Comparison of ENCODE assay signal across 8 cellular contexts in genomic region chr3:177359601-177360357, GRCh38.
DNase-seq lines count a peak whose midpoint lies in the region; ATAC-seq lines count a peak whose summit lies in the region.

No MANE protein-coding gene starts in this region.

- peaks cover 0 to 4% of the 10 kb centered on the region in 2 experiments for H3K36me3 ChIP-seq in mesenchymal stem cell (ENCODE audit: control insufficient read depth in 1 of 2, insufficient read depth in 2 of 2, low read depth in 1 of 2, low read length in 2 of 2)

- H2BK120ac ChIP-seq in mesenchymal stem cell (ENCODE audit: low read depth, low read length): peak overlapping the region; percentile 96

- H2BK12ac ChIP-seq in mesenchymal stem cell (ENCODE audit: low read length in 2 of 2): peak overlapping the region; percentile 92 to 95

- no peaks in the 10 kb centered on the region for H3K27me3 ChIP-seq in mesenchymal stem cell (ENCODE audit: control insufficient read depth in 1 of 2, insufficient read depth in 1 of 2, low read length in 2 of 2)

- H3K4me2 ChIP-seq in mesenchymal stem cell (ENCODE audit: low read length, poor library complexity, severe bottlenecking): peak overlapping the region; percentile 66

- H3K4me1 Mint-ChIP-seq in effector memory CD8-positive, alpha-beta T cell (ENCODE audit: low read depth in 2 of 2): peaks cover 39 to 43% of the 10 kb centered on the region in 2 donors

- peaks cover 18% of the 10 kb centered on the region for H3K4me1 ChIP-seq in mesenchymal stem cell (ENCODE audit: control insufficient read depth, insufficient read depth, low read depth, low read length)

- peaks cover 1% of the 10 kb centered on the region for H3K79me1 ChIP-seq in mesenchymal stem cell (replicated peaks; ENCODE audit: low read length, poor library complexity, severe bottlenecking)

- H2BK5ac ChIP-seq in mesenchymal stem cell (ENCODE audit: low read depth, low read length, poor library complexity, severe bottlenecking): peak overlapping the region; percentile 84

- H3K14ac ChIP-seq in mesenchymal stem cell (ENCODE audit: low read length in 2 of 2): peak overlapping the region in 1 of 2 experiments; percentile 9

- H3K4me3 ChIP-seq in mesenchymal stem cell (ENCODE audit: insufficient read depth in 1 of 2, low read depth in 1 of 2, low read length in 2 of 2): peak overlapping the region; percentile 29 to 65

- peak overlapping the region; percentile 18 for H2AFZ ChIP-seq in mesenchymal stem cell (ENCODE audit: low read depth, low read length)

- peak overlapping the region; percentile 66 to 99 for H3K4ac ChIP-seq in mesenchymal stem cell (ENCODE audit: low read depth in 1 of 2, low read length in 2 of 2)

- peak overlapping the region; percentile 91 to 95 for H3K18ac ChIP-seq in mesenchymal stem cell (ENCODE audit: low read depth in 1 of 2, low read length in 2 of 2)

- H3K27ac Mint-ChIP-seq in effector memory CD8-positive, alpha-beta T cell: peak overlapping the region; percentile 99

- peak overlapping the region; percentile 86 to 88 for H3K4me3 Mint-ChIP-seq in effector memory CD8-positive, alpha-beta T cell

- H4K91ac ChIP-seq in mesenchymal stem cell (ENCODE audit: low read length): peak overlapping the region; percentile 97

- peak overlapping the region; percentile 81 for H3K27ac ChIP-seq in mesenchymal stem cell (ENCODE audit: low read length, poor library complexity, severe bottlenecking)

- H3K27me3 Mint-ChIP-seq in effector memory CD8-positive, alpha-beta T cell: no peaks in the 10 kb centered on the region

- H3K23ac ChIP-seq in mesenchymal stem cell (ENCODE audit: low read length in 2 of 2): peak overlapping the region; percentile 20 to 96

- WGBS in mesenchymal stem cell: under 1% methylated on average over 37 of the region's 40 CpGs

- H3K9me3 Mint-ChIP-seq in effector memory CD8-positive, alpha-beta T cell: no peaks in the 10 kb centered on the region

- H3K9ac ChIP-seq in mesenchymal stem cell (ENCODE audit: low read length): peak overlapping the region; percentile 83

- H3K36me3 Mint-ChIP-seq in effector memory CD8-positive, alpha-beta T cell (ENCODE audit: insufficient read depth): peaks cover 28% of the 10 kb centered on the region

- H2BK15ac ChIP-seq in mesenchymal stem cell (ENCODE audit: low read depth, poor library complexity, severe bottlenecking): peak overlapping the region; percentile 92

- H2AK5ac ChIP-seq in mesenchymal stem cell (ENCODE audit: low read length, severe bottlenecking): peak overlapping the region; percentile 98

- ATAC-seq in GM21360 (IDR thresholded peaks at IDR 0.05; ENCODE audit: unreplicated experiment): peak; percentile 66
- ATAC-seq in effector memory CD8-positive, alpha-beta T cell (replicated peaks): peak; percentile 75

- peak; percentile 90 for DNase-seq in COLO668 (lab: John Stamatoyannopoulos, UW; ENCODE audit: unreplicated experiment)
- peak; percentile 98 for DNase-seq in HT-29 (ENCODE audit: low spot score)
- peak; percentile 89 for DNase-seq in NK-92 treated with Interleukin-12 subunit alpha and Interleukin-12 subunit beta, amount 100 ng/mL, for 24 hours (lab: John Stamatoyannopoulos, UW)
- peak; percentile 86 to 92 (median 91) for DNase-seq in activated CD8-positive, alpha-beta memory T cell treated with anti-CD3 and anti-CD28 coated beads for 48 hours (ENCODE audit: low read depth in 2 of 3, low spot score in 2 of 3)
- peak; percentile 96 to 98 (median 97) for DNase-seq in effector memory CD8-positive, alpha-beta T cell
- peak; percentile 99 for DNase-seq in mesenchymal stem cell
- peak; percentile 87 for DNase-seq in stimulated activated CD8-positive, alpha-beta memory T cell treated with anti-CD3 and anti-CD28 coated beads, Interleukin-12 subunit alpha, Interleukin-12 subunit beta, amount 100 ng/mL, for 24 hours (ENCODE audit: extremely low read depth)

- no peaks in the 10 kb centered on the region for H3K9me3 ChIP-seq in mesenchymal stem cell (ENCODE audit: control insufficient read depth, low read length)

- H4K8ac ChIP-seq in mesenchymal stem cell (ENCODE audit: low read length): peak overlapping the region; percentile 98

Comparison
In these comparisons a context has a peak if more than half of its experiments do, and no peak if none do; other contexts are left out.
1. Peak in every context shown above with its lines: DNase-seq, ATAC-seq, H3K4me3 ChIP-seq and H3K27ac ChIP-seq.